1 cellular context compared by ENCODE assay signal in the genomic region with DNA sequence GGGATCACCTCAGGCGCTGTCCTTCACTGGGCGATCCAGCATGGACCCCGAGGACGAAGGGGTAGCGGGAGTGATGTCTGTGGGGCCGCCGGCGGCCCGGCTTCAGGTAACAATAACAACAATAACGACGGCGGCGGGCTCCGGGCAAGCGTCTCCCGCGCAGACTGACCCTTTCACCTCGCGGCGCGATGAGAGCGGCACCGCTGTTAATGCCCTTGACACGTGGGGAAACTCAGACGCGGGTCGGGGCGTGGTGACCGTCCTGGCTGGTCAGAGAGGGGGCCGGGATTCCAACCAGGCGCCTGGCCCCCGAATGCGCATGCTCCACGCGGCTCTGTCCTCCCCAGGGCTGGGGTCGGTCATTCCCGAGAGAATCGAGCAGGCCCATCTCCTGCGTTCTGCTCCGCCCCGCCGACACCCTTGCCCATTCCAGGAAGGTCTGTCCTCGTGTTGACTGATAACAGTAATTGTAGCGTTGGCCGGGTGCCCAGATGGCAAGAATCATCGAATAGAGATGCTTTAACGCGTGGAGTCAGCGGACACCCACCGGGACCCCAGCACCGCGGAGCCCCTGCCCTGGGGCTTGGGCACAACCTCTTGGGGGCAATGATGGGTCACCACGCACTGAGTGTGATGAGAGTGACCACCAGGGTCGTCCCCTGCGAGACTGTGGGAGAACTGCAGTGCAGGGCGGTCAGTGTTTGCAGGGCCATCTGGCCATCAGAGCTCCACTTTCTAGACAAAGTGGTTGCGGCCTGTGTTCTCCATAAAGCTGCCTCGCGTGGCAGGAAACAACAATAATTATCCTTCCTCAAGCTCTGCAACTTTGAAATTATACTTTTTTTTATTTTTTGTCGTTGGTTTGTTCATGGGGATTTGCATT.
TF ChIP-seq lines count a peak whose summit lies in the region.

No MANE protein-coding gene starts in this region.

TF ChIP-seq in HepG2, 621 proteins besides CTCF, POLR2A, EP300 and RAD21 (continued from another document and continues in another):
- TF ChIP-seq, protein P1, sequence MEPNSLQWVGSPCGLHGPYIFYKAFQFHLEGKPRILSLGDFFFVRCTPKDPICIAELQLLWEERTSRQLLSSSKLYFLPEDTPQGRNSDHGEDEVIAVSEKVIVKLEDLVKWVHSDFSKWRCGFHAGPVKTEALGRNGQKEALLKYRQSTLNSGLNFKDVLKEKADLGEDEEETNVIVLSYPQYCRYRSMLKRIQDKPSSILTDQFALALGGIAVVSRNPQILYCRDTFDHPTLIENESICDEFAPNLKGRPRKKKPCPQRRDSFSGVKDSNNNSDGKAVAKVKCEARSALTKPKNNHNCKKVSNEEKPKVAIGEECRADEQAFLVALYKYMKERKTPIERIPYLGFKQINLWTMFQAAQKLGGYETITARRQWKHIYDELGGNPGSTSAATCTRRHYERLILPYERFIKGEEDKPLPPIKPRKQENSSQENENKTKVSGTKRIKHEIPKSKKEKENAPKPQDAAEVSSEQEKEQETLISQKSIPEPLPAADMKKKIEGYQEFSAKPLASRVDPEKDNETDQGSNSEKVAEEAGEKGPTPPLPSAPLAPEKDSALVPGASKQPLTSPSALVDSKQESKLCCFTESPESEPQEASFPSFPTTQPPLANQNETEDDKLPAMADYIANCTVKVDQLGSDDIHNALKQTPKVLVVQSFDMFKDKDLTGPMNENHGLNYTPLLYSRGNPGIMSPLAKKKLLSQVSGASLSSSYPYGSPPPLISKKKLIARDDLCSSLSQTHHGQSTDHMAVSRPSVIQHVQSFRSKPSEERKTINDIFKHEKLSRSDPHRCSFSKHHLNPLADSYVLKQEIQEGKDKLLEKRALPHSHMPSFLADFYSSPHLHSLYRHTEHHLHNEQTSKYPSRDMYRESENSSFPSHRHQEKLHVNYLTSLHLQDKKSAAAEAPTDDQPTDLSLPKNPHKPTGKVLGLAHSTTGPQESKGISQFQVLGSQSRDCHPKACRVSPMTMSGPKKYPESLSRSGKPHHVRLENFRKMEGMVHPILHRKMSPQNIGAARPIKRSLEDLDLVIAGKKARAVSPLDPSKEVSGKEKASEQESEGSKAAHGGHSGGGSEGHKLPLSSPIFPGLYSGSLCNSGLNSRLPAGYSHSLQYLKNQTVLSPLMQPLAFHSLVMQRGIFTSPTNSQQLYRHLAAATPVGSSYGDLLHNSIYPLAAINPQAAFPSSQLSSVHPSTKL (CRISPR knock-in tag; IDR thresholded peaks at IDR 0.05): no peak
- TF ChIP-seq FOXM1 (CRISPR knock-in tag; IDR thresholded peaks at IDR 0.05): no peak
- TF ChIP-seq, protein P2, sequence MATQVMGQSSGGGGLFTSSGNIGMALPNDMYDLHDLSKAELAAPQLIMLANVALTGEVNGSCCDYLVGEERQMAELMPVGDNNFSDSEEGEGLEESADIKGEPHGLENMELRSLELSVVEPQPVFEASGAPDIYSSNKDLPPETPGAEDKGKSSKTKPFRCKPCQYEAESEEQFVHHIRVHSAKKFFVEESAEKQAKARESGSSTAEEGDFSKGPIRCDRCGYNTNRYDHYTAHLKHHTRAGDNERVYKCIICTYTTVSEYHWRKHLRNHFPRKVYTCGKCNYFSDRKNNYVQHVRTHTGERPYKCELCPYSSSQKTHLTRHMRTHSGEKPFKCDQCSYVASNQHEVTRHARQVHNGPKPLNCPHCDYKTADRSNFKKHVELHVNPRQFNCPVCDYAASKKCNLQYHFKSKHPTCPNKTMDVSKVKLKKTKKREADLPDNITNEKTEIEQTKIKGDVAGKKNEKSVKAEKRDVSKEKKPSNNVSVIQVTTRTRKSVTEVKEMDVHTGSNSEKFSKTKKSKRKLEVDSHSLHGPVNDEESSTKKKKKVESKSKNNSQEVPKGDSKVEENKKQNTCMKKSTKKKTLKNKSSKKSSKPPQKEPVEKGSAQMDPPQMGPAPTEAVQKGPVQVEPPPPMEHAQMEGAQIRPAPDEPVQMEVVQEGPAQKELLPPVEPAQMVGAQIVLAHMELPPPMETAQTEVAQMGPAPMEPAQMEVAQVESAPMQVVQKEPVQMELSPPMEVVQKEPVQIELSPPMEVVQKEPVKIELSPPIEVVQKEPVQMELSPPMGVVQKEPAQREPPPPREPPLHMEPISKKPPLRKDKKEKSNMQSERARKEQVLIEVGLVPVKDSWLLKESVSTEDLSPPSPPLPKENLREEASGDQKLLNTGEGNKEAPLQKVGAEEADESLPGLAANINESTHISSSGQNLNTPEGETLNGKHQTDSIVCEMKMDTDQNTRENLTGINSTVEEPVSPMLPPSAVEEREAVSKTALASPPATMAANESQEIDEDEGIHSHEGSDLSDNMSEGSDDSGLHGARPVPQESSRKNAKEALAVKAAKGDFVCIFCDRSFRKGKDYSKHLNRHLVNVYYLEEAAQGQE (IDR thresholded peaks at IDR 0.05; ENCODE audit: borderline replicate concordance in 1 of 2, low read depth in 1 of 2, low read length in 2 of 2): 0 out of 4 replicates have a peak, but pooled peaks of 1 of the 2 experiments have one; percentile 23
- no peak for TF ChIP-seq SCMH1 (CRISPR knock-in tag; IDR thresholded peaks at IDR 0.05; ENCODE audit: borderline replicate concordance)
- no peak for TF ChIP-seq ZNF235 (CRISPR knock-in tag; IDR thresholded peaks at IDR 0.05; ENCODE audit: borderline replicate concordance)
- no peak for TF ChIP-seq ZFAT (CRISPR knock-in tag; conservative IDR thresholded peaks at IDR 0.05)
- TF ChIP-seq KDM6A (CRISPR knock-in tag; IDR thresholded peaks at IDR 0.05; ENCODE audit: low read depth): no peak
- TF ChIP-seq, protein P3, sequence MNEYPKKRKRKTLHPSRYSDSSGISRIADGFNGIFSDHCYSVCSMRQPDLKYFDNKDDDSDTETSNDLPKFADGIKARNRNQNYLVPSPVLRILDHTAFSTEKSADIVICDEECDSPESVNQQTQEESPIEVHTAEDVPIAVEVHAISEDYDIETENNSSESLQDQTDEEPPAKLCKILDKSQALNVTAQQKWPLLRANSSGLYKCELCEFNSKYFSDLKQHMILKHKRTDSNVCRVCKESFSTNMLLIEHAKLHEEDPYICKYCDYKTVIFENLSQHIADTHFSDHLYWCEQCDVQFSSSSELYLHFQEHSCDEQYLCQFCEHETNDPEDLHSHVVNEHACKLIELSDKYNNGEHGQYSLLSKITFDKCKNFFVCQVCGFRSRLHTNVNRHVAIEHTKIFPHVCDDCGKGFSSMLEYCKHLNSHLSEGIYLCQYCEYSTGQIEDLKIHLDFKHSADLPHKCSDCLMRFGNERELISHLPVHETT (CRISPR knock-in tag; conservative IDR thresholded peaks at IDR 0.05): no peak
- no peak; the same call in 1 of the 2 replicates for TF ChIP-seq SMAD9 (CRISPR knock-in tag; IDR thresholded peaks at IDR 0.05)
- TF ChIP-seq YEATS4 (CRISPR knock-in tag; IDR thresholded peaks at IDR 0.05; ENCODE audit: borderline replicate concordance): peak; percentile 93
- TF ChIP-seq PLRG1 (conservative IDR thresholded peaks at IDR 0.05): no peak
- TF ChIP-seq NR2F6 (IDR thresholded peaks at IDR 0.05): no peak
- TF ChIP-seq NR2F6 (CRISPR knock-in tag; IDR thresholded peaks at IDR 0.05): no peak; the same call in 1 of the 2 replicates
- no peak for TF ChIP-seq JUN (CRISPR knock-in tag; IDR thresholded peaks at IDR 0.05)
- no peak for TF ChIP-seq MBD4 (IDR thresholded peaks at IDR 0.05; ENCODE audit: borderline replicate concordance, low read length)
- no peak for TF ChIP-seq ZNF329 (CRISPR knock-in tag; IDR thresholded peaks at IDR 0.05; ENCODE audit: low read depth)
- no peak for TF ChIP-seq ZNF775 (CRISPR knock-in tag; IDR thresholded peaks at IDR 0.05; ENCODE audit: borderline replicate concordance)
- no peak for TF ChIP-seq TCF7L2 (IDR thresholded peaks at IDR 0.05; ENCODE audit: low read depth, low read length)
- TF ChIP-seq RFX1 (IDR thresholded peaks at IDR 0.05): no peak
- peak; percentile 78 for TF ChIP-seq MYC (CRISPR knock-in tag; IDR thresholded peaks at IDR 0.05; ENCODE audit: borderline replicate concordance)
- TF ChIP-seq MIER3 (CRISPR knock-in tag; IDR thresholded peaks at IDR 0.05; ENCODE audit: borderline replicate concordance): no peak
- TF ChIP-seq JDP2 (CRISPR knock-in tag; IDR thresholded peaks at IDR 0.05; ENCODE audit: borderline replicate concordance): no peak
- TF ChIP-seq, protein P4, sequence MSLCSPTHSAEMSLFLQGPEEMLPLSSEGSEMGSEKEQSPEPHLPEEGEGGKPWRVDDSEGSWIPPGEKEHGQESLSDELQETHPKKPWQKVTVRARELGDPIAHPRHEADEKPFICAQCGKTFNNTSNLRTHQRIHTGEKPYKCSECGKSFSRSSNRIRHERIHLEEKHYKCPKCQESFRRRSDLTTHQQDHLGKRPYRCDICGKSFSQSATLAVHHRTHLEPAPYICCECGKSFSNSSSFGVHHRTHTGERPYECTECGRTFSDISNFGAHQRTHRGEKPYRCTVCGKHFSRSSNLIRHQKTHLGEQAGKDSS (CRISPR knock-in tag; IDR thresholded peaks at IDR 0.05; ENCODE audit: borderline replicate concordance, low read depth): no peak
- TF ChIP-seq REXO4 (CRISPR knock-in tag; IDR thresholded peaks at IDR 0.05; ENCODE audit: borderline replicate concordance): no peak
- no peak for TF ChIP-seq CAMTA2 (CRISPR knock-in tag; IDR thresholded peaks at IDR 0.05; ENCODE audit: borderline replicate concordance)
- TF ChIP-seq, protein P5, sequence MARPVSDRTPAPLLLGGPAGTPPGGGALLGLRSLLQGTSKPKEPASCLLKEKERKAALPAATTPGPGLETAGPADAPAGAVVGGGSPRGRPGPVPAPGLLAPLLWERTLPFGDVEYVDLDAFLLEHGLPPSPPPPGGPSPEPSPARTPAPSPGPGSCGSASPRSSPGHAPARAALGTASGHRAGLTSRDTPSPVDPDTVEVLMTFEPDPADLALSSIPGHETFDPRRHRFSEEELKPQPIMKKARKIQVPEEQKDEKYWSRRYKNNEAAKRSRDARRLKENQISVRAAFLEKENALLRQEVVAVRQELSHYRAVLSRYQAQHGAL (CRISPR knock-in tag; IDR thresholded peaks at IDR 0.05; ENCODE audit: not compliant biosample characterization): no peak
- no peak for TF ChIP-seq TAF15 (IDR thresholded peaks at IDR 0.05; ENCODE audit: low read depth, low read length, poor library complexity, severe bottlenecking)
- no peak; the same call in 1 of the 2 replicates for TF ChIP-seq CBFB (CRISPR knock-in tag; IDR thresholded peaks at IDR 0.05)
- TF ChIP-seq, protein P6, sequence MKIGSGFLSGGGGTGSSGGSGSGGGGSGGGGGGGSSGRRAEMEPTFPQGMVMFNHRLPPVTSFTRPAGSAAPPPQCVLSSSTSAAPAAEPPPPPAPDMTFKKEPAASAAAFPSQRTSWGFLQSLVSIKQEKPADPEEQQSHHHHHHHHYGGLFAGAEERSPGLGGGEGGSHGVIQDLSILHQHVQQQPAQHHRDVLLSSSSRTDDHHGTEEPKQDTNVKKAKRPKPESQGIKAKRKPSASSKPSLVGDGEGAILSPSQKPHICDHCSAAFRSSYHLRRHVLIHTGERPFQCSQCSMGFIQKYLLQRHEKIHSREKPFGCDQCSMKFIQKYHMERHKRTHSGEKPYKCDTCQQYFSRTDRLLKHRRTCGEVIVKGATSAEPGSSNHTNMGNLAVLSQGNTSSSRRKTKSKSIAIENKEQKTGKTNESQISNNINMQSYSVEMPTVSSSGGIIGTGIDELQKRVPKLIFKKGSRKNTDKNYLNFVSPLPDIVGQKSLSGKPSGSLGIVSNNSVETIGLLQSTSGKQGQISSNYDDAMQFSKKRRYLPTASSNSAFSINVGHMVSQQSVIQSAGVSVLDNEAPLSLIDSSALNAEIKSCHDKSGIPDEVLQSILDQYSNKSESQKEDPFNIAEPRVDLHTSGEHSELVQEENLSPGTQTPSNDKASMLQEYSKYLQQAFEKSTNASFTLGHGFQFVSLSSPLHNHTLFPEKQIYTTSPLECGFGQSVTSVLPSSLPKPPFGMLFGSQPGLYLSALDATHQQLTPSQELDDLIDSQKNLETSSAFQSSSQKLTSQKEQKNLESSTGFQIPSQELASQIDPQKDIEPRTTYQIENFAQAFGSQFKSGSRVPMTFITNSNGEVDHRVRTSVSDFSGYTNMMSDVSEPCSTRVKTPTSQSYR (CRISPR knock-in tag; IDR thresholded peaks at IDR 0.05; ENCODE audit: borderline replicate concordance): no peak
- TF ChIP-seq NFIC (IDR thresholded peaks at IDR 0.05; ENCODE audit: low read length): no peak
- TF ChIP-seq, protein P7, sequence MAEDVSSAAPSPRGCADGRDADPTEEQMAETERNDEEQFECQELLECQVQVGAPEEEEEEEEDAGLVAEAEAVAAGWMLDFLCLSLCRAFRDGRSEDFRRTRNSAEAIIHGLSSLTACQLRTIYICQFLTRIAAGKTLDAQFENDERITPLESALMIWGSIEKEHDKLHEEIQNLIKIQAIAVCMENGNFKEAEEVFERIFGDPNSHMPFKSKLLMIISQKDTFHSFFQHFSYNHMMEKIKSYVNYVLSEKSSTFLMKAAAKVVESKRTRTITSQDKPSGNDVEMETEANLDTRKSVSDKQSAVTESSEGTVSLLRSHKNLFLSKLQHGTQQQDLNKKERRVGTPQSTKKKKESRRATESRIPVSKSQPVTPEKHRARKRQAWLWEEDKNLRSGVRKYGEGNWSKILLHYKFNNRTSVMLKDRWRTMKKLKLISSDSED (CRISPR knock-in tag; IDR thresholded peaks at IDR 0.05): no peak
- peak; percentile 71; the same call in 1 of the 2 replicates for TF ChIP-seq ZNF44 (CRISPR knock-in tag; IDR thresholded peaks at IDR 0.05)
- no peak for TF ChIP-seq POLR2AphosphoS2 (IDR thresholded peaks at IDR 0.05; ENCODE audit: low read depth, low read length)
- no peak for TF ChIP-seq NPAS2 (CRISPR knock-in tag; IDR thresholded peaks at IDR 0.05; ENCODE audit: borderline replicate concordance)
- no peak for TF ChIP-seq CHD2 (IDR thresholded peaks at IDR 0.05; ENCODE audit: low read depth, low read length)
- TF ChIP-seq, protein P8, sequence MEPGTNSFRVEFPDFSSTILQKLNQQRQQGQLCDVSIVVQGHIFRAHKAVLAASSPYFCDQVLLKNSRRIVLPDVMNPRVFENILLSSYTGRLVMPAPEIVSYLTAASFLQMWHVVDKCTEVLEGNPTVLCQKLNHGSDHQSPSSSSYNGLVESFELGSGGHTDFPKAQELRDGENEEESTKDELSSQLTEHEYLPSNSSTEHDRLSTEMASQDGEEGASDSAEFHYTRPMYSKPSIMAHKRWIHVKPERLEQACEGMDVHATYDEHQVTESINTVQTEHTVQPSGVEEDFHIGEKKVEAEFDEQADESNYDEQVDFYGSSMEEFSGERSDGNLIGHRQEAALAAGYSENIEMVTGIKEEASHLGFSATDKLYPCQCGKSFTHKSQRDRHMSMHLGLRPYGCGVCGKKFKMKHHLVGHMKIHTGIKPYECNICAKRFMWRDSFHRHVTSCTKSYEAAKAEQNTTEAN (CRISPR knock-in tag; conservative IDR thresholded peaks at IDR 0.05): no peak; the same call in 1 of the 2 replicates
- TF ChIP-seq ZNF781 (CRISPR knock-in tag; IDR thresholded peaks at IDR 0.05; ENCODE audit: borderline replicate concordance, not compliant biosample characterization): peak; percentile 57
- TF ChIP-seq DNMT3B (CRISPR knock-in tag; conservative IDR thresholded peaks at IDR 0.05): no peak
- peak; percentile 76; the same call in 1 of the 2 replicates for TF ChIP-seq EED (CRISPR knock-in tag; IDR thresholded peaks at IDR 0.05)
- TF ChIP-seq ZNF547 (CRISPR knock-in tag; IDR thresholded peaks at IDR 0.05): peak; percentile 77
- TF ChIP-seq ZKSCAN8 (CRISPR knock-in tag; IDR thresholded peaks at IDR 0.05; ENCODE audit: borderline replicate concordance): no peak
- no peak; the same call in 1 of the 2 replicates for TF ChIP-seq ZSCAN31 (CRISPR knock-in tag; IDR thresholded peaks at IDR 0.05; ENCODE audit: low read depth)
- TF ChIP-seq CHD4 (IDR thresholded peaks at IDR 0.05; ENCODE audit: borderline replicate concordance, low read length): no peak
- TF ChIP-seq TBP (CRISPR knock-in tag; IDR thresholded peaks at IDR 0.05): no peak
- no peak for TF ChIP-seq HDAC6 (IDR thresholded peaks at IDR 0.05; ENCODE audit: low read depth, low read length)
